10 cellular contexts compared by ENCODE assay signal in genomic region chr5:6705088-6705487, GRCh38. TPM values are rescaled to one million over a fixed set of nuclear protein-coding genes. Genes with fewer than 3 reads are reported as not detected.
DNase-seq lines count a peak whose midpoint lies in the region; ATAC-seq and TF ChIP-seq lines count a peak whose summit lies in the region.
"Had no signal": no experiment of that assay in that cellular context is flagged by ENCODE, and none has a peak within 500 bp of the region (broad histone marks: within the 10 kb centered on the region; RNA-seq: fewer than 3 reads in every experiment).

No MANE protein-coding gene starts in this region.

- H3K27ac ChIP-seq in thoracic aorta: peak overlapping the region; percentile 86 to 93

- H3K9me3 ChIP-seq in thoracic aorta: no peaks in the 10 kb centered on the region
- H3K9me3 ChIP-seq: A549 had no signal

- H3K36me3 ChIP-seq in thoracic aorta: no peaks in the 10 kb centered on the region

- intact Hi-C loops in activated CD4-positive, alpha-beta T cell treated with anti-CD3 and anti-CD28 coated beads for 36 hours (cut with DNase I, micrococcal nuclease): no loop called here

- POLR2A ChIA-PET in activated CD4-positive, alpha-beta T cell treated with anti-CD3 and anti-CD28 coated beads for 36 hours (lab: Charles Lee): no interaction called here

- peaks cover 18 to 30% of the 10 kb centered on the region in 2 donors for H3K4me1 ChIP-seq in thoracic aorta (ENCODE audit: control insufficient read depth in 1 of 2, low read depth in 2 of 2)

- DNase-seq in activated CD4-positive, alpha-beta T cell treated with anti-CD3 and anti-CD28 coated beads for 36 hours: peak; percentile 49
- no peak for DNase-seq in activated CD4-positive, alpha-beta T cell treated with anti-CD3 and anti-CD28 coated beads for 1 hour
- DNase-seq in thoracic aorta (ENCODE audit: low spot score) (no peak), T-helper 9 cell (no peak), NCI-H2081 treated with DMSO at 0.1 percent for 48 hours (lab: John Stamatoyannopoulos, UW) (no peak)
- no peak for DNase-seq in stimulated activated CD4-positive, alpha-beta T cell treated with anti-CD3 and anti-CD28 coated beads, Interleukin-2, amount 100 ng/mL, for 48 hours

- peaks cover 9% of the 10 kb centered on the region for H3K4me1 Mint-ChIP-seq in activated CD4-positive, alpha-beta T cell treated with anti-CD3 and anti-CD28 coated beads for 36 hours
- H3K4me1 Mint-ChIP-seq in brain: peaks cover 34% of the 10 kb centered on the region
- H3K4me1 Mint-ChIP-seq: nephron had no signal

- H3K9me3 Mint-ChIP-seq in activated CD4-positive, alpha-beta T cell treated with anti-CD3 and anti-CD28 coated beads for 36 hours (ENCODE audit: low read depth): no peaks in the 10 kb centered on the region
- no peaks in the 10 kb centered on the region for H3K9me3 Mint-ChIP-seq in brain
- H3K9me3 Mint-ChIP-seq: nephron had no signal

- H3K36me3 Mint-ChIP-seq in activated CD4-positive, alpha-beta T cell treated with anti-CD3 and anti-CD28 coated beads for 36 hours (ENCODE audit: low read depth): no peaks in the 10 kb centered on the region
- no peaks in the 10 kb centered on the region for H3K36me3 Mint-ChIP-seq in brain

- no peaks in the 10 kb centered on the region for H3K27me3 ChIP-seq in thoracic aorta (replicated peaks; ENCODE audit: insufficient read depth)

- TF ChIP-seq CTCF in brain (conservative IDR thresholded peaks at IDR 0.05) (no peak), thoracic aorta (IDR thresholded peaks at IDR 0.05) (no peak)

- ATAC-seq in activated CD4-positive, alpha-beta T cell treated with anti-CD3 and anti-CD28 coated beads for 36 hours: peak; percentile 70
- ATAC-seq in HG03159 (IDR thresholded peaks at IDR 0.05; ENCODE audit: unreplicated experiment) (peak; percentile 55), thoracic aorta (ENCODE audit: insufficient number of reproducible peaks, low FRiP score, low read depth) (no peak)

- peak overlapping the region; percentile 31 for H3K4me3 ChIP-seq in thoracic aorta
- H3K4me3 ChIP-seq: A549 had no signal

- H3K27ac Mint-ChIP-seq in activated CD4-positive, alpha-beta T cell treated with anti-CD3 and anti-CD28 coated beads for 36 hours: no peak overlapping the region
- peak overlapping the region in 3 of 5 experiments; percentile 28 to 40 (median 31) for H3K27ac Mint-ChIP-seq in brain

- no peak overlapping the region for H3K4me3 Mint-ChIP-seq in activated CD4-positive, alpha-beta T cell treated with anti-CD3 and anti-CD28 coated beads for 36 hours
- H3K4me3 Mint-ChIP-seq in brain: no peak overlapping the region
- H3K4me3 Mint-ChIP-seq: nephron had no signal

- CTCF ChIA-PET in activated CD4-positive, alpha-beta T cell treated with anti-CD3 and anti-CD28 coated beads for 36 hours (lab: Charles Lee): no interaction called here

- peaks cover 7% of the 10 kb centered on the region for H3K27me3 Mint-ChIP-seq in activated CD4-positive, alpha-beta T cell treated with anti-CD3 and anti-CD28 coated beads for 36 hours
- H3K27me3 Mint-ChIP-seq in brain: no peaks in the 10 kb centered on the region

RNA-seq across cellular contexts. Expression of gene TENT4A, which starts 8.1 kb away (rescaled TPM):
- 10 to 100 TPM; 29.2 to 33.3 TPM for total RNA-seq in activated CD4-positive, alpha-beta T cell treated with anti-CD3 and anti-CD28 coated beads for 36 hours
- polyA plus RNA-seq in brain (ENCODE audit: insufficient read depth, low read depth, low replicate concordance): 20.8 TPM
- 10 to 100 TPM; 34.5 to 47.6 TPM for total RNA-seq in thoracic aorta
